Comparison of ENCODE assay signal across 22 cellular contexts in genomic region chr20:34344256-34344637, GRCh38.
"Had no signal": no experiment of that assay in that cellular context is flagged by ENCODE, and none has a peak within 500 bp of the region (broad histone marks: within the 10 kb centered on the region; RNA-seq: fewer than 3 reads in every experiment).

No MANE protein-coding gene starts in this region.

- H3K36me3 Mint-ChIP-seq: activated naive CD4-positive, alpha-beta T cell treated with anti-CD3 and anti-CD28 coated beads, Interleukin-2, amount 50 U/mL, for 72 hours had no signal

- H3K4me3 ChIP-seq: adrenal gland, body of pancreas, breast epithelium, SJCRH30, SK-N-MC had no signal

- H3K9me3 Mint-ChIP-seq: activated CD4-positive, alpha-beta T cell treated with anti-CD3 and anti-CD28 coated beads, Interleukin-2, amount 10 ng/mL, durations not matched to agents 24 days and 14 days; activated naive CD4-positive, alpha-beta T cell treated with anti-CD3 and anti-CD28 coated beads, Interleukin-2, amount 50 U/mL, for 72 hours; activated T-cell treated with anti-CD3 and anti-CD28 coated beads, Interleukin-2, amount 50 U/mL, for 24 hours; activated T-helper 2 cell treated with anti-CD3 and anti-CD28 coated beads, Interferon-gamma antibody, Interleukin-2, Interleukin-4, amounts not matched to agents 10 μg/mL and 5 μg/mL and 100 μg/mL, durations not matched to agents 14 hours and 24 hours and 36 hours; T-helper 2 cell treated with Interferon-gamma antibody and Interleukin-4, amounts not matched to agents 5 μg/mL and 100 μg/mL, for 36 hours had no signal

- H3K4me1 Mint-ChIP-seq: activated CD4-positive, alpha-beta T cell treated with anti-CD3 and anti-CD28 coated beads, Interleukin-2, amount 10 ng/mL, durations not matched to agents 24 days and 14 days had no signal

- DNase-seq: activated CD4-positive, alpha-beta T cell treated with anti-CD3 and anti-CD28 coated beads, Interleukin-2, amount 10 ng/mL, durations not matched to agents 24 days and 14 days; activated CD4-positive, alpha-beta T cell treated with anti-CD3 and anti-CD28 coated beads, Interleukin-2, amount 50 U/mL, for 48 hours; activated CD8-positive, alpha-beta T cell treated with anti-CD3 and anti-CD28 coated beads, Interleukin-2, amount 10 ng/mL, durations not matched to agents 7 days and 5 days; activated gamma-delta T cell; activated naive CD4-positive, alpha-beta T cell treated with Interleukin-2 at 50 U/mL for 16 hours; activated T-cell treated with anti-CD3 and anti-CD28 coated beads, Interleukin-2, amount 50 U/mL, for 24 hours; adrenal gland; body of pancreas; cerebellar nuclear complex; NCI-H1092 treated with DMSO at 0.1 percent for 48 hours; NCI-H1417; NCI-H187 treated with DMSO at 0.1 percent for 48 hours; NCI-H2081 treated with DMSO at 0.1 percent for 48 hours; NCI-H226; NCI-H524 treated with DMSO at 0.1 percent for 48 hours; Right ventricle myocardium superior; SJCRH30 had no signal

- H3K27ac Mint-ChIP-seq: activated CD4-positive, alpha-beta T cell treated with anti-CD3 and anti-CD28 coated beads, Interleukin-2, amount 10 ng/mL, durations not matched to agents 24 days and 14 days; activated CD8-positive, alpha-beta T cell treated with anti-CD3 and anti-CD28 coated beads, Interleukin-2, amount 10 ng/mL, durations not matched to agents 7 days and 5 days; activated T-cell treated with anti-CD3 and anti-CD28 coated beads, Interleukin-2, amount 50 U/mL, for 24 hours; activated T-helper 2 cell treated with anti-CD3 and anti-CD28 coated beads, Interferon-gamma antibody, Interleukin-2, Interleukin-4, amounts not matched to agents 10 μg/mL and 5 μg/mL and 100 μg/mL, durations not matched to agents 14 hours and 24 hours and 36 hours; T-helper 2 cell treated with Interferon-gamma antibody and Interleukin-4, amounts not matched to agents 5 μg/mL and 100 μg/mL, for 36 hours had no signal

- H3K27me3 Mint-ChIP-seq: activated CD4-positive, alpha-beta T cell treated with anti-CD3 and anti-CD28 coated beads, Interleukin-2, amount 10 ng/mL, durations not matched to agents 24 days and 14 days; activated T-cell treated with anti-CD3 and anti-CD28 coated beads, Interleukin-2, amount 50 U/mL, for 24 hours had no signal

- H3K9me3 ChIP-seq: adrenal gland, body of pancreas, breast epithelium, SJCRH30 had no signal

- ATAC-seq: activated CD8-positive, alpha-beta T cell treated with anti-CD3 and anti-CD28 coated beads, Interleukin-2, amount 10 ng/mL, durations not matched to agents 7 days and 5 days; activated naive CD4-positive, alpha-beta T cell treated with anti-CD3 and anti-CD28 coated beads, Interleukin-2, amount 50 U/mL, for 72 hours; body of pancreas had no signal

- H3K4me3 Mint-ChIP-seq: activated CD4-positive, alpha-beta T cell treated with anti-CD3 and anti-CD28 coated beads, Interleukin-2, amount 10 ng/mL, durations not matched to agents 24 days and 14 days; activated CD8-positive, alpha-beta T cell treated with anti-CD3 and anti-CD28 coated beads, Interleukin-2, amount 10 ng/mL, durations not matched to agents 7 days and 5 days; activated T-cell treated with anti-CD3 and anti-CD28 coated beads, Interleukin-2, amount 50 U/mL, for 24 hours; T-helper 2 cell treated with Interferon-gamma antibody and Interleukin-4, amounts not matched to agents 5 μg/mL and 100 μg/mL, for 36 hours had no signal

- H3K4me1 ChIP-seq: adrenal gland, body of pancreas, breast epithelium had no signal

- H3K36me3 ChIP-seq: adrenal gland, breast epithelium, SJCRH30 had no signal

- H3K27me3 ChIP-seq: adrenal gland, body of pancreas, breast epithelium, SJCRH30 had no signal
